In the genomic region with DNA sequence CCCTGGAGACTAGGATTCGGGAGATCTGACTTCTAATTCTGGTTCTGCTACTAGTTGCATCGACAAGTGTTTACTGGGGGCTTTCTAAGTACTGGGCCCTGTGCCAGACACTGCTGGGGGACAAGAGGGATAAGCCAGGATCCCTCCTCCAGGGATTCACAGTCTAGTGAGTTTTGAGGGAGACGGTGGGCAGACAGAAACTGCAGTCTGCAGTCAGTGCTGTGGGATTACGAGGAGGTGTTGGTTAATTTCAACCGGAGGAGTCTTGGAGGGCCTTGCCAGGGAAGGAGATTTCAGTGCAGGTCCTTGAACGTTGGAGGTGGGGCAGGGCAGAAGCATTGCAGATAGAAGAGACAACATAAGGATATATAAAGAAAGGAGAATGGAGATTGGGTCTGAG, we compare ENCODE assay signal across 26 cellular contexts. TPM values are rescaled to one million over a fixed set of nuclear protein-coding genes. Genes with fewer than 3 reads are reported as not detected.
"Had no signal": no experiment of that assay in that cellular context is flagged by ENCODE, and none has a peak within 500 bp of the region (broad histone marks: within the 10 kb centered on the region; RNA-seq: fewer than 3 reads in every experiment).

No MANE protein-coding gene starts in this region.

- DNase-seq: activated CD4-positive, alpha-beta T cell treated with anti-CD3 and anti-CD28 coated beads, Interleukin-2, amount 50 U/mL, for 4 hours; activated CD8-positive, alpha-beta memory T cell treated with anti-CD3 and anti-CD28 coated beads for 24 hours; activated CD8-positive, alpha-beta memory T cell treated with anti-CD3 and anti-CD28 coated beads, Interleukin-2, amount 50 U/mL, for 4 hours; activated naive CD4-positive, alpha-beta T cell; activated naive CD8-positive, alpha-beta T cell treated with anti-CD3 and anti-CD28 coated beads for 36 hours; activated T-cell treated with anti-CD3 and anti-CD28 coated beads, Interleukin-2, amount 50 U/mL, for 24 hours; central memory CD4-positive, alpha-beta T cell; dermis blood vessel endothelial cell; effector memory CD4-positive, alpha-beta T cell; foreskin melanocyte; kidney; naive B cell; retina; sigmoid colon; stimulated activated CD4-positive, alpha-beta T cell treated with anti-CD3 and anti-CD28 coated beads, Interleukin-15, amount 100 ng/mL, for 24 hours; stomach had no signal

- H3K9me3 Mint-ChIP-seq: activated naive CD8-positive, alpha-beta T cell treated with anti-CD3 and anti-CD28 coated beads for 36 hours; activated T-cell treated with anti-CD3 and anti-CD28 coated beads, Interleukin-2, amount 50 U/mL, for 24 hours; activated T-helper 2 cell treated with anti-CD3 and anti-CD28 coated beads, Interferon-gamma antibody, Interleukin-2, Interleukin-4, amounts not matched to agents 10 μg/mL and 5 μg/mL and 100 μg/mL, durations not matched to agents 14 hours and 24 hours and 36 hours; stimulated activated memory B cell treated with anti-CD40 and anti-IgM and Interleukin-4, amounts not matched to agents 10 μg/mL and 1 μg/mL and 100 μg/mL, for 72 hours; type B pancreatic cell; WTC11 had no signal

- H3K36me3 Mint-ChIP-seq: activated naive CD8-positive, alpha-beta T cell treated with anti-CD3 and anti-CD28 coated beads for 36 hours; stimulated activated memory B cell treated with anti-CD40 and anti-IgM and Interleukin-4, amounts not matched to agents 10 μg/mL and 1 μg/mL and 100 μg/mL, for 72 hours; type B pancreatic cell; WTC11 had no signal

- H3K27ac Mint-ChIP-seq: activated naive CD8-positive, alpha-beta T cell treated with anti-CD3 and anti-CD28 coated beads for 36 hours; activated T-cell treated with anti-CD3 and anti-CD28 coated beads, Interleukin-2, amount 50 U/mL, for 24 hours; activated T-helper 2 cell treated with anti-CD3 and anti-CD28 coated beads, Interferon-gamma antibody, Interleukin-2, Interleukin-4, amounts not matched to agents 10 μg/mL and 5 μg/mL and 100 μg/mL, durations not matched to agents 14 hours and 24 hours and 36 hours; progenitor cell of endocrine pancreas; stimulated activated memory B cell treated with anti-CD40 and anti-IgM and Interleukin-4, amounts not matched to agents 10 μg/mL and 1 μg/mL and 100 μg/mL, for 72 hours; type B pancreatic cell; WTC11 had no signal

- ATAC-seq: esophagus mucosa; left lobe of liver; stimulated activated memory B cell treated with anti-CD40 and anti-IgM and Interleukin-4, amounts not matched to agents 10 μg/mL and 1 μg/mL and 100 μg/mL, for 72 hours; WTC11 had no signal

- H3K4me3 Mint-ChIP-seq: activated naive CD8-positive, alpha-beta T cell treated with anti-CD3 and anti-CD28 coated beads for 36 hours; activated T-cell treated with anti-CD3 and anti-CD28 coated beads, Interleukin-2, amount 50 U/mL, for 24 hours; stimulated activated memory B cell treated with anti-CD40 and anti-IgM and Interleukin-4, amounts not matched to agents 10 μg/mL and 1 μg/mL and 100 μg/mL, for 72 hours; type B pancreatic cell; WTC11 had no signal

RNA-seq across cellular contexts. Expression of a gene that starts 3.5 kb away (rescaled TPM):
- total RNA-seq: dermis blood vessel endothelial cell, osteocyte had no signal

RNA-seq across cellular contexts. Expression of a gene that starts 42.6 kb away (rescaled TPM):
- total RNA-seq: dermis blood vessel endothelial cell, endothelial cell of umbilical vein, left lobe of liver, mesenteric fat pad, sigmoid colon had no signal
